Comparison of ENCODE assay signal across 1 cellular context in genomic region chr9:34993502-34994428, GRCh38.
A peak's percentile ranks its signal among the peaks of the same experiment; 100 is the strongest.
TF ChIP-seq lines count a peak whose summit lies in the region.

No MANE protein-coding gene starts in this region.

TF ChIP-seq in H1, 55 proteins besides CTCF, POLR2A, EP300 and RAD21 (continued from another document):
- TF ChIP-seq RBBP5 (IDR thresholded peaks at IDR 0.05; ENCODE audit: borderline replicate concordance, low read depth, low read length) = no peak
- no peak for TF ChIP-seq CTBP2 (IDR thresholded peaks at IDR 0.05; ENCODE audit: borderline replicate concordance, insufficient read depth, insufficient read length, low read length)
- no peak for TF ChIP-seq TEAD4 (IDR thresholded peaks at IDR 0.05; ENCODE audit: low read depth, low read length)
- TF ChIP-seq EZH2 (IDR thresholded peaks at IDR 0.05; ENCODE audit: low read depth, low read length, severe bottlenecking) = no peak
- peak; percentile 69 for TF ChIP-seq SRF (IDR thresholded peaks at IDR 0.05; ENCODE audit: low read depth, low read length)
- peak; percentile 32 for TF ChIP-seq POLR2AphosphoS5 (IDR thresholded peaks at IDR 0.05; ENCODE audit: low read depth, low read length)
- no peak for TF ChIP-seq BCL11A (IDR thresholded peaks at IDR 0.05; ENCODE audit: low read depth in 2 of 2, low read length in 2 of 2)
